In the genomic region with DNA sequence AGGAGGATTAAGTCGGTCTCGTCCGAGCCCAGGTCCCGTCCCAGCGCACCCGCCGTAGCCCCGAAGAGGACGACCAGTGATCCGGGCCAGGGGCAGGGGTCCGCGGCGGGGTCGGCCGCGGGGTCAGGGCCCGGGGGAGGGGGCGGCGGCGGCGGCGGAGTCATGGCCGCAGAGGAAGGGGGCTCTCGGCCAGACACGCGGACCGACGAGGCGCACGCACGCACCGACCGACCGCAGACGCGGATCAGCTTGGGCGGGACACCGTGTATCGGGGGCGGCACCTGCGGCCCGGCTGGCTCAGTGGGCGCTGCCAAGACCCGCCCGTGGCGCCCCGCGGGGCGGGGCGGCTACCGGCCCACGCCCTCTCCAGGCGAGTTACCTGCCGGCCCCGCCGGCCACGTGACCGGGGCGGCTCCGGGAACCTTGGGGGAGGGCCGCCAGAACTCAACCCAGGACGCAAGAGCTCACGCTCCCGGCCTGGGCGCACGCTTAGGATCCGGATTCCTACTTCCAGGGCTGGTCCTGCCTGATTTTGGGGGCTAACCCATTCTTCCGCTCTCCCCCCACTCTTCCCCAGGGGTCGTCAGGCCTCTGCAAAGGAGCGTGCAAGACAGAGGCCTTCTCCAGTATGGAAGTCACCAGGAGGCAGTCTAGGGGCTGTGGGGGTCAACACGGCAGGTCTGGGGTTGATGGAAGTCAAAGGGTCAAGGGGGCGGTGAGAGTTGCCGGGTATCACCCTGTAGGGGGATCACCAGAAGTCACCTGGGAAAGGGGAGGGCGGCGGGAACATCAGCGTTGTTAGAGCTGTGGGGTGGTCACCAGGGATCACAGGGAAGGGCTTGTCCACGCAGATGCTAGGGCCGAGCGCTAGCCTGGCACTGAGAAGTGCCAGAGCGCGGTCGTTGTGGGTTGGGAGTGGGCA, we compare ENCODE assay signal across 8 cellular contexts. TPM values are rescaled to one million over a fixed set of nuclear protein-coding genes. Genes with fewer than 3 reads are reported as not detected.
DNase-seq lines count a peak whose midpoint lies in the region; TF ChIP-seq lines count a peak whose summit lies in the region.

Gene ESRP2 (minus strand): TSS at position 246 of the 922 bp plus-strand sequence. CDS start 82 bp downstream, at position 164.

- H3K27ac ChIP-seq in left ventricle myocardium inferior (replicated peaks) = peak within 1 kb of the TSS; percentile 91

- H3K4me1 ChIP-seq in left ventricle myocardium inferior = peaks cover 34% of the 10 kb centered on the region

- no peaks in the 10 kb centered on the region for H3K9me3 ChIP-seq in left ventricle myocardium inferior (replicated peaks)

- TF ChIP-seq CTCF in GM12865 (IDR thresholded peaks at IDR 0.05; ENCODE audit: insufficient read depth, low read depth, low read length, missing control alignments) = no peak
- TF ChIP-seq CTCF in left ventricle myocardium inferior (IDR thresholded peaks at IDR 0.05; ENCODE audit: borderline replicate concordance) = no peak

- no peaks in the 10 kb centered on the region for H3K36me3 ChIP-seq in left ventricle myocardium inferior

- H3K4me3 ChIP-seq in GM12865 (ENCODE audit: low read depth, low read length) (peak within 1 kb of the TSS; percentile 57), left ventricle myocardium inferior (peak within 1 kb of the TSS; percentile 74)

- intact Hi-C loops in left ventricle myocardium inferior (cut with micrococcal nuclease) = loop anchor here (5.0 kb wide), 1 partner anchor 994 kb away; no protein-coding TSS in a partner anchor

- DNase-seq in GM12865 (ENCODE audit: low read depth) (no peak), NCI-H2171 (lab: John Stamatoyannopoulos, UW) (peak; percentile 73), left ventricle myocardium inferior (no peak), retina (peak; percentile 35), H4 (ENCODE audit: low spot score) (no peak), NCI-H82 (lab: John Stamatoyannopoulos, UW) (no peak), NOMO-1 treated with dmso at 0.1 percent for 144 hours (lab: John Stamatoyannopoulos, UW; ENCODE audit: unreplicated experiment) (no peak)
- DNase-seq in activated naive CD4-positive, alpha-beta T cell treated with anti-CD3 and anti-CD28 coated beads, Interleukin-2, amount 50 U/mL, for 16 hours = peak; percentile 44

- H3K27me3 ChIP-seq in left ventricle myocardium inferior (ENCODE audit: low read depth) = no peaks in the 10 kb centered on the region

RNA-seq across cellular contexts. Expression of gene ESRP2, which starts in this region (rescaled TPM):
- total RNA-seq in left ventricle myocardium inferior = 0.14 TPM
- total RNA-seq in H4 (2014; rRNA removed; shearing (Covaris generic)) = 0.21 TPM in 1 of 2 replicates, not detected in the other

Comparison
In these comparisons a context has a peak if more than half of its experiments do, and no peak if none do; other contexts are left out.
1. DNase-seq: peak in NCI-H2171 (single experiment), activated naive CD4-positive, alpha-beta T cell treated with anti-CD3 and anti-CD28 coated beads, Interleukin-2, amount 50 U/mL, for 16 hours (single experiment) and retina (single experiment); none in GM12865 (single experiment), left ventricle myocardium inferior (single experiment), H4 (single experiment), NCI-H82 (single experiment) and NOMO-1 treated with dmso at 0.1 percent for 144 hours (single experiment).